Comparison of ENCODE assay signal across 12 cellular contexts in the genomic region with DNA sequence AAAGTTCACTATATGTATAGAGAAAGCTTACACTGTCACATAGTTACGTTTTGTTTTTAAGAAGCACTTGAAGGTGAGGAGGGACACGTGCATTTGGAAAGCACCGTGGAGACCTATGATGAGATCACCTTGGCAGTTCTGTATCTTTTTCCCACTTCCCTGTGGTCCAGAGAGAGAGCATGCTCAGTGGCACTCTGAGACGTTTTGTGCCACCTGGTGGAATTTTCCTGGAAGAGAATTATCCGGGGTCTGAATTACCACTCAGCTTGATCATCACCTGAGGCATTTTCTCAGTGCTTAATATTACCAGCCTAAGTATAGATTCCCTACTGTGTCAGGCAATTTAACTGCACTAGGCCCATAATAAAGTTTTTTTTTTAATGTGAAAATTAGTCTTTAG.
DNase-seq lines count a peak whose midpoint lies in the region.
"Had no signal": no experiment of that assay in that cellular context is flagged by ENCODE, and none has a peak within 500 bp of the region (broad histone marks: within the 10 kb centered on the region; RNA-seq: fewer than 3 reads in every experiment).

No MANE protein-coding gene starts in this region.

- no peaks in the 10 kb centered on the region for H3K4me1 Mint-ChIP-seq in activated naive CD4-positive, alpha-beta T cell treated with anti-CD3 and anti-CD28 coated beads for 36 hours (ENCODE audit: low read depth)
- no peaks in the 10 kb centered on the region for H3K4me1 Mint-ChIP-seq in T-helper 2 cell treated with Interferon-gamma antibody and Interleukin-4, amounts not matched to agents 5 μg/mL and 100 μg/mL, for 36 hours (ENCODE audit: low read depth)

- H3K27me3 Mint-ChIP-seq in activated naive CD4-positive, alpha-beta T cell treated with anti-CD3 and anti-CD28 coated beads for 36 hours (ENCODE audit: low read depth): no peaks in the 10 kb centered on the region
- H3K27me3 Mint-ChIP-seq in T-helper 2 cell treated with Interferon-gamma antibody and Interleukin-4, amounts not matched to agents 5 μg/mL and 100 μg/mL, for 36 hours (ENCODE audit: low read depth): no peaks in the 10 kb centered on the region

- CTCF ChIA-PET in activated naive CD4-positive, alpha-beta T cell treated with anti-CD3 and anti-CD28 coated beads for 36 hours (lab: Charles Lee): no interaction called here

- DNase-seq in DMS153 (lab: John Stamatoyannopoulos, UW): peak; percentile 70
- peak; percentile 60 for DNase-seq in NCI-H1105 treated with DMSO at 0.1 percent for 48 hours (lab: John Stamatoyannopoulos, UW)
- peak; percentile 32 for DNase-seq in SK-MEL-5 (ENCODE audit: low read depth, low spot score)
- DNase-seq in kidney tubule cell (ENCODE audit: low spot score): peak; percentile 73
- no peak for DNase-seq in HPDE6-E6E7 (ENCODE audit: extremely low spot score)
- no peak for DNase-seq in NK-92 treated with Interleukin-12 subunit alpha and Interleukin-12 subunit beta, amount 100 ng/mL, for 24 hours (lab: John Stamatoyannopoulos, UW)
- DNase-seq in activated naive CD4-positive, alpha-beta T cell treated with anti-CD3 and anti-CD28 coated beads for 36 hours: no peak
- DNase-seq in T-helper 2 cell treated with Interferon-gamma antibody and Interleukin-4, amounts not matched to agents 5 μg/mL and 100 μg/mL, for 36 hours (ENCODE audit: low spot score): no peak
- DNase-seq: activated T-cell treated with anti-CD3 and anti-CD28 coated beads, Interleukin-2, amount 50 U/mL, for 48 hours; colonic mucosa; Kasumi-1 had no signal

- no peak overlapping the region for H3K4me3 Mint-ChIP-seq in activated naive CD4-positive, alpha-beta T cell treated with anti-CD3 and anti-CD28 coated beads for 36 hours
- no peak overlapping the region for H3K4me3 Mint-ChIP-seq in T-helper 2 cell treated with Interferon-gamma antibody and Interleukin-4, amounts not matched to agents 5 μg/mL and 100 μg/mL, for 36 hours
- H3K4me3 Mint-ChIP-seq: stimulated activated naive CD8-positive, alpha-beta T cell treated with anti-CD3 and anti-CD28 coated beads, Interleukin-15, Interleukin-2, amounts not matched to agents 100 ng/mL and 50 ng/mL, for 24 hours had no signal

- intact Hi-C loops in activated naive CD4-positive, alpha-beta T cell treated with anti-CD3 and anti-CD28 coated beads for 36 hours (cut with micrococcal nuclease): no loop called here

- no peaks in the 10 kb centered on the region for H3K36me3 Mint-ChIP-seq in activated naive CD4-positive, alpha-beta T cell treated with anti-CD3 and anti-CD28 coated beads for 36 hours (ENCODE audit: low read depth)
- no peaks in the 10 kb centered on the region for H3K36me3 Mint-ChIP-seq in T-helper 2 cell treated with Interferon-gamma antibody and Interleukin-4, amounts not matched to agents 5 μg/mL and 100 μg/mL, for 36 hours (ENCODE audit: low read depth)

- no peak overlapping the region for H3K27ac Mint-ChIP-seq in activated naive CD4-positive, alpha-beta T cell treated with anti-CD3 and anti-CD28 coated beads for 36 hours
- no peak overlapping the region for H3K27ac Mint-ChIP-seq in T-helper 2 cell treated with Interferon-gamma antibody and Interleukin-4, amounts not matched to agents 5 μg/mL and 100 μg/mL, for 36 hours
- H3K27ac Mint-ChIP-seq: stimulated activated naive CD8-positive, alpha-beta T cell treated with anti-CD3 and anti-CD28 coated beads, Interleukin-15, Interleukin-2, amounts not matched to agents 100 ng/mL and 50 ng/mL, for 24 hours had no signal

- no peaks in the 10 kb centered on the region for H3K9me3 Mint-ChIP-seq in activated naive CD4-positive, alpha-beta T cell treated with anti-CD3 and anti-CD28 coated beads for 36 hours
- H3K9me3 Mint-ChIP-seq in T-helper 2 cell treated with Interferon-gamma antibody and Interleukin-4, amounts not matched to agents 5 μg/mL and 100 μg/mL, for 36 hours: no peaks in the 10 kb centered on the region
- H3K9me3 Mint-ChIP-seq: stimulated activated naive CD8-positive, alpha-beta T cell treated with anti-CD3 and anti-CD28 coated beads, Interleukin-15, Interleukin-2, amounts not matched to agents 100 ng/mL and 50 ng/mL, for 24 hours had no signal

- in situ Hi-C loops in SK-MEL-5 (cut with HindIII; ENCODE audit: low pct_unique_long_range_greater_than_20kb, low sequenced_read_pairs): no loop called here

Comparison
In these comparisons a context has a peak if more than half of its experiments do, and no peak if none do; other contexts are left out.
1. DNase-seq: peak in DMS153 (single experiment), NCI-H1105 treated with DMSO at 0.1 percent for 48 hours (single experiment), SK-MEL-5 (single experiment) and kidney tubule cell (single experiment); none in HPDE6-E6E7 (single experiment), NK-92 treated with Interleukin-12 subunit alpha and Interleukin-12 subunit beta, amount 100 ng/mL, for 24 hours (single experiment), activated naive CD4-positive, alpha-beta T cell treated with anti-CD3 and anti-CD28 coated beads for 36 hours (single experiment) and T-helper 2 cell treated with Interferon-gamma antibody and Interleukin-4, amounts not matched to agents 5 μg/mL and 100 μg/mL, for 36 hours (single experiment).